Comparison of ENCODE assay signal across 1 cellular context in genomic region chr4:4532371-4532770, GRCh38.
A peak's percentile ranks its signal among the peaks of the same experiment; 100 is the strongest.
TF ChIP-seq lines count a peak whose summit lies in the region.

No MANE protein-coding gene starts in this region.

TF ChIP-seq in K562, 482 proteins besides CTCF, POLR2A, EP300 and RAD21 (continued from another document):
- no peak for TF ChIP-seq THAP7 (CRISPR knock-in tag; IDR thresholded peaks at IDR 0.05)
- TF ChIP-seq ELK3 (CRISPR knock-in tag; IDR thresholded peaks at IDR 0.05) = no peak
- TF ChIP-seq NR3C1 (CRISPR knock-in tag; IDR thresholded peaks at IDR 0.05) = no peak
- no peak for TF ChIP-seq ELF1 (tag; IDR thresholded peaks at IDR 0.05)
- TF ChIP-seq ZNF165 (CRISPR knock-in tag; IDR thresholded peaks at IDR 0.05; ENCODE audit: borderline replicate concordance) = no peak
- TF ChIP-seq MAFG (tag; conservative IDR thresholded peaks at IDR 0.05) = peak; percentile 85
- no peak for TF ChIP-seq U2AF1 (optimal IDR thresholded peaks at IDR 0.05; ENCODE audit: low read depth, low read length)
- TF ChIP-seq SMAD4 (CRISPR knock-in tag; conservative IDR thresholded peaks at IDR 0.05) = no peak
- no peak for TF ChIP-seq CREB3 (tag; conservative IDR thresholded peaks at IDR 0.05; ENCODE audit: low read depth)
- TF ChIP-seq FOXK1 (CRISPR knock-in tag; IDR thresholded peaks at IDR 0.05; ENCODE audit: borderline replicate concordance) = no peak
- TF ChIP-seq HDGF (IDR thresholded peaks at IDR 0.05) = no peak
- TF ChIP-seq HDAC1 (IDR thresholded peaks at IDR 0.05) = peak in 1 of 2 experiments; percentile 89; a peak in 2 of 4 replicates
- peak; percentile 77; the same call in 1 of the 2 replicates for TF ChIP-seq FOXM1 (IDR thresholded peaks at IDR 0.05; ENCODE audit: low read depth)
- no peak for TF ChIP-seq FOXM1 (CRISPR knock-in tag; IDR thresholded peaks at IDR 0.05; ENCODE audit: low read depth)
- no peak for TF ChIP-seq TRIM25 (IDR thresholded peaks at IDR 0.05; ENCODE audit: borderline replicate concordance)
- no peak for TF ChIP-seq TCF15 (CRISPR knock-in tag; IDR thresholded peaks at IDR 0.05)
- TF ChIP-seq TEAD2 (tag; IDR thresholded peaks at IDR 0.05) = no peak
- TF ChIP-seq CBX1 (IDR thresholded peaks at IDR 0.05; ENCODE audit: low read depth) = no peak
- TF ChIP-seq TEAD4 (IDR thresholded peaks at IDR 0.05; ENCODE audit: low read length) = peak; percentile 85
- TF ChIP-seq TEAD4 (CRISPR knock-in tag; IDR thresholded peaks at IDR 0.05; ENCODE audit: borderline replicate concordance) = no peak
- no peak for TF ChIP-seq ZNF134 (CRISPR knock-in tag; conservative IDR thresholded peaks at IDR 0.05)
- TF ChIP-seq TAL1 (IDR thresholded peaks at IDR 0.05) = peak; percentile 92
- TF ChIP-seq COPS2 (conservative IDR thresholded peaks at IDR 0.05) = no peak
- no peak for TF ChIP-seq TARDBP (IDR thresholded peaks at IDR 0.05)
- TF ChIP-seq JUND (IDR thresholded peaks at IDR 0.05; ENCODE audit: borderline replicate concordance, low read depth, low read length) = peak; percentile 76; the same call in 1 of the 2 replicates
- TF ChIP-seq JUND (tag; IDR thresholded peaks at IDR 0.05; ENCODE audit: borderline replicate concordance, low read depth, low read length) = peak; percentile 64; the same call in 1 of the 3 replicates
- no peak for TF ChIP-seq KLF16 (IDR thresholded peaks at IDR 0.05)
- peak; percentile 81 for TF ChIP-seq SMARCC2 (IDR thresholded peaks at IDR 0.05; ENCODE audit: low read depth)
- no peak for TF ChIP-seq ZNF699 (CRISPR knock-in tag; IDR thresholded peaks at IDR 0.05; ENCODE audit: insufficient replicate concordance)
- 0 out of 2 replicates have a peak, but pooled peaks have one; percentile 38 for TF ChIP-seq MTA1 (IDR thresholded peaks at IDR 0.05; ENCODE audit: borderline replicate concordance)
- peak; percentile 39; the same call in 1 of the 2 replicates for TF ChIP-seq NFIC (IDR thresholded peaks at IDR 0.05)
- no peak for TF ChIP-seq MTA3 (IDR thresholded peaks at IDR 0.05; ENCODE audit: borderline replicate concordance)
- peak; percentile 43 to 56; a peak in 2 of 4 replicates for TF ChIP-seq ARNT (IDR thresholded peaks at IDR 0.05)
- no peak for TF ChIP-seq IRF1 (CRISPR knock-in tag; IDR thresholded peaks at IDR 0.05; ENCODE audit: borderline replicate concordance)
- TF ChIP-seq KAT7 (CRISPR knock-in tag; IDR thresholded peaks at IDR 0.05; ENCODE audit: borderline replicate concordance) = no peak
- no peak for TF ChIP-seq HLTF (IDR thresholded peaks at IDR 0.05)
